In genomic region chrX:71627588-71628404, GRCh38 we compare ENCODE assay signal across 22 cellular contexts. TPM values are rescaled to one million over a fixed set of nuclear protein-coding genes. Genes with fewer than 3 reads are reported as not detected.
"Had no signal": no experiment of that assay in that cellular context is flagged by ENCODE, and none has a peak within 500 bp of the region (broad histone marks: within the 10 kb centered on the region; RNA-seq: fewer than 3 reads in every experiment).

No MANE protein-coding gene starts in this region.

- H3K27ac Mint-ChIP-seq: activated T-helper 1 cell treated with anti-CD3 and anti-CD28 coated beads, Interleukin-12 subunit alpha, Interleukin-12 subunit beta, Interleukin-2, Interleukin-4 antibody, amounts not matched to agents 30 ng/mL and 10 ng/mL and 1 ng/mL, durations not matched to agents 14 hours and 24 hours and 36 hours; WTC11 had no signal

- DNase-seq: activated CD4-positive, alpha-beta T cell treated with anti-CD3 and anti-CD28 coated beads, Interleukin-2, amount 50 U/mL, for 48 hours; activated gamma-delta T cell; activated naive CD4-positive, alpha-beta T cell treated with anti-CD3 and anti-CD28 coated beads, Interleukin-2, amount 50 U/mL, for 16 hours; anterior cingulate cortex; body of pancreas; erythroblast; head of caudate nucleus; hypothalamus; nucleus accumbens; sigmoid colon; stimulated activated CD4-positive, alpha-beta T cell treated with anti-CD3 and anti-CD28 coated beads, Interleukin-4, amount 100 ng/mL, for 1 hour; stimulated activated naive CD4-positive, alpha-beta T cell treated with Interleukin-2 at 50 U/mL for 16 hours; T-helper 9 cell had no signal

- ATAC-seq: body of pancreas, gastroesophageal sphincter, WTC11 had no signal

- H3K9me3 Mint-ChIP-seq: activated T-helper 1 cell treated with anti-CD3 and anti-CD28 coated beads, Interleukin-12 subunit alpha, Interleukin-12 subunit beta, Interleukin-2, Interleukin-4 antibody, amounts not matched to agents 30 ng/mL and 10 ng/mL and 1 ng/mL, durations not matched to agents 14 hours and 24 hours and 36 hours; WTC11 had no signal

- H3K4me1 Mint-ChIP-seq: WTC11 had no signal

- H3K27me3 ChIP-seq: body of pancreas, cardiac muscle cell, gastroesophageal sphincter, sigmoid colon had no signal

- H3K27ac ChIP-seq: body of pancreas, cardiac muscle cell, gastroesophageal sphincter, sigmoid colon had no signal

- H3K9me3 ChIP-seq: body of pancreas, gastroesophageal sphincter, sigmoid colon had no signal

- H3K4me3 ChIP-seq: body of pancreas, cardiac muscle cell, gastroesophageal sphincter, sigmoid colon had no signal

- H3K36me3 ChIP-seq: cardiac muscle cell, gastroesophageal sphincter, sigmoid colon had no signal

- H3K4me3 Mint-ChIP-seq: activated T-helper 1 cell treated with anti-CD3 and anti-CD28 coated beads, Interleukin-12 subunit alpha, Interleukin-12 subunit beta, Interleukin-2, Interleukin-4 antibody, amounts not matched to agents 30 ng/mL and 10 ng/mL and 1 ng/mL, durations not matched to agents 14 hours and 24 hours and 36 hours; WTC11 had no signal

- FAIRE-seq: endometrium had no signal

- H3K36me3 Mint-ChIP-seq: WTC11 had no signal

RNA-seq across cellular contexts. Expression of gene CXCR3, which starts 9.5 kb away (rescaled TPM):
- total RNA-seq: cardiac muscle cell, chondrocyte, sigmoid colon, subcutaneous adipose tissue, urinary bladder had no signal
- polyA plus RNA-seq: cardiac muscle cell, neural cell had no signal
